In genomic region chr17:56570199-56570598, GRCh38 we compare ENCODE assay signal across 26 cellular contexts. TPM values are rescaled to one million over a fixed set of nuclear protein-coding genes. Genes with fewer than 3 reads are reported as not detected.
"Had no signal": no experiment of that assay in that cellular context is flagged by ENCODE, and none has a peak within 500 bp of the region (broad histone marks: within the 10 kb centered on the region; RNA-seq: fewer than 3 reads in every experiment).

No MANE protein-coding gene starts in this region.

- H3K4me3 ChIP-seq: ascending aorta, body of pancreas, SK-N-MC had no signal

- ATAC-seq: activated naive CD8-positive, alpha-beta T cell treated with anti-CD3 and anti-CD28 coated beads, Interleukin-2, amount 50 U/mL, for 24 hours; body of pancreas; T-cell had no signal

- H3K27ac ChIP-seq: ascending aorta, body of pancreas, SK-N-MC, VCaP had no signal

- H3K4me1 Mint-ChIP-seq: activated CD4-positive, alpha-beta T cell treated with anti-CD3 and anti-CD28 coated beads, Interleukin-2, amount 10 ng/mL, durations not matched to agents 7 days and 5 days; activated naive CD4-positive, alpha-beta T cell treated with anti-CD3 and anti-CD28 coated beads, Interleukin-2, amount 50 U/mL, for 24 hours; activated naive CD8-positive, alpha-beta T cell treated with anti-CD3 and anti-CD28 coated beads, Interleukin-2, amount 50 U/mL, for 24 hours; T-cell had no signal

- DNase-seq: activated CD4-positive, alpha-beta memory T cell treated with anti-CD3 and anti-CD28 coated beads for 36 hours; activated CD4-positive, alpha-beta T cell treated with anti-CD3 and anti-CD28 coated beads, Interleukin-2, amount 10 ng/mL, durations not matched to agents 7 days and 5 days; activated CD4-positive, CD25-positive, alpha-beta regulatory T cell; activated CD8-positive, alpha-beta memory T cell treated with anti-CD3 and anti-CD28 coated beads, Interleukin-2, amount 50 U/mL, for 4 hours; activated effector memory CD4-positive, alpha-beta T cell treated with Interleukin-2 at 50 U/mL for 16 hours; activated naive CD4-positive, alpha-beta T cell; activated naive CD8-positive, alpha-beta T cell treated with anti-CD3 and anti-CD28 coated beads, Interleukin-2, amount 50 U/mL, for 24 hours; amniotic stem cell; body of pancreas; central memory CD4-positive, alpha-beta T cell; Kasumi-1; KBM-7; NCI-H1092; NCI-H1417; NCI-H1694; NCI-H2029; NCI-H345; NCI-H510A; NCI-H526 treated with DMSO at 0.1 percent for 48 hours; NCI-H82; T-cell; T-helper 2 cell had no signal

- H3K36me3 Mint-ChIP-seq: activated CD4-positive, alpha-beta memory T cell treated with anti-CD3 and anti-CD28 coated beads for 36 hours; activated naive CD4-positive, alpha-beta T cell treated with anti-CD3 and anti-CD28 coated beads, Interleukin-2, amount 50 U/mL, for 24 hours; T-cell had no signal

- H3K4me1 ChIP-seq: ascending aorta, body of pancreas had no signal

- H3K9me3 ChIP-seq: ascending aorta, body of pancreas had no signal

- H3K4me3 Mint-ChIP-seq: activated CD4-positive, alpha-beta memory T cell treated with anti-CD3 and anti-CD28 coated beads for 36 hours; activated CD4-positive, alpha-beta T cell treated with anti-CD3 and anti-CD28 coated beads, Interleukin-2, amount 10 ng/mL, durations not matched to agents 7 days and 5 days; activated naive CD4-positive, alpha-beta T cell treated with anti-CD3 and anti-CD28 coated beads, Interleukin-2, amount 50 U/mL, for 24 hours; activated naive CD8-positive, alpha-beta T cell treated with anti-CD3 and anti-CD28 coated beads, Interleukin-2, amount 50 U/mL, for 24 hours; T-cell had no signal

- H3K36me3 ChIP-seq: ascending aorta had no signal

- H3K9me3 Mint-ChIP-seq: activated CD4-positive, alpha-beta memory T cell treated with anti-CD3 and anti-CD28 coated beads for 36 hours; activated CD4-positive, alpha-beta T cell treated with anti-CD3 and anti-CD28 coated beads, Interleukin-2, amount 10 ng/mL, durations not matched to agents 7 days and 5 days; activated naive CD4-positive, alpha-beta T cell treated with anti-CD3 and anti-CD28 coated beads, Interleukin-2, amount 50 U/mL, for 24 hours; activated naive CD8-positive, alpha-beta T cell treated with anti-CD3 and anti-CD28 coated beads, Interleukin-2, amount 50 U/mL, for 24 hours; T-cell had no signal

- H3K27ac Mint-ChIP-seq: activated CD4-positive, alpha-beta memory T cell treated with anti-CD3 and anti-CD28 coated beads for 36 hours; activated CD4-positive, alpha-beta T cell treated with anti-CD3 and anti-CD28 coated beads, Interleukin-2, amount 10 ng/mL, durations not matched to agents 7 days and 5 days; activated naive CD4-positive, alpha-beta T cell treated with anti-CD3 and anti-CD28 coated beads, Interleukin-2, amount 50 U/mL, for 24 hours; activated naive CD8-positive, alpha-beta T cell treated with anti-CD3 and anti-CD28 coated beads, Interleukin-2, amount 50 U/mL, for 24 hours; T-cell had no signal

- H3K27me3 ChIP-seq: ascending aorta, body of pancreas had no signal

RNA-seq across cellular contexts. Expression of gene NOG, which starts 23.3 kb away (rescaled TPM):
- total RNA-seq: ascending aorta had no signal
